ENCODE assay signal across 10 cellular contexts in the genomic region with DNA sequence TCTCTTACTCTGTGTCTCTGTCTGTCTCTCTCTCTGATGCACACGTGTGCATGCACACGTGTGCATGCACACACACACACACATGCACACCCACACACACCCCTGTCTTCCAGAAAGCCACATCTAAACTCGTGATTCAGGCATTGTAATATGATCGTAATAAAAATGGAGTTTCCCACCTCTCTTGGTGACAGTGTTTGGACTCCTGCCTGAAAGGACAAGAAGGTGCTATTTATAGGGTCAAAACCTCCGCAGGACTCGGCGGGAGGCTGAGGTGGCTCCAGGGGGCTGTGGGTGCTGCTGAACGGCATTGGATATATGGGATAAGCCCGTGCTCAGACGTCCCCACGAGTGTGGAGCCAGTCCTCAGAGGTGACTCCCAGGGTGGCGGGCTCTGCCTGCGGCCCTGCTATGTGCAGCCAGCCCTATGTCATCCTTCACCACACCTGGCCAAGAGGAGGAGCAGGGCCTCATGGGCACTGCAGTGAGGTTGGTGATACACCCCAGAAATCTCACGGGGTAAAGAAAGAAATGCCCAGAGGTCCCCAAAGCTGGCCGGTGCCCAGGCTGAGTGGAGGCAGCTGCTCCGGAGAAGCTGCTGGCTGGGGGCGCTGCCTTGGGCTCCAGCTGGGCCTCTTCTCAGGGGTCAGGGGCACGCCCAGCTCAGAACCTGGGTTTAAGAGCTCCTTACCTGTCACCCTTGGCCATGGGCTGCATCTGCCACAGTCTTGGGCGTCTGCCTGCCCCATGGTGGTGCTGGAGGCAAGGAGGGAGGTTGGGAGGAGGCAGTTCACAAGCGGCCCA. TPM values are rescaled to one million over a fixed set of nuclear protein-coding genes. Genes with fewer than 3 reads are reported as not detected.
DNase-seq lines count a peak whose midpoint lies in the region; ATAC-seq, FAIRE-seq and TF ChIP-seq lines count a peak whose summit lies in the region.
"Had no signal": no experiment of that assay in that cellular context is flagged by ENCODE, and none has a peak within 500 bp of the region (broad histone marks: within the 10 kb centered on the region; RNA-seq: fewer than 3 reads in every experiment).

No MANE protein-coding gene starts in this region.

- peaks cover 13% of the 10 kb centered on the region for H3K4me1 ChIP-seq in keratinocyte (ENCODE audit: control insufficient read depth, extremely low read depth, insufficient read depth, low read length)

- H3K9me3 Mint-ChIP-seq in T-helper 1 cell treated with Interleukin-12 subunit alpha and Interleukin-12 subunit beta and Interleukin-4 antibody, amounts not matched to agents 30 μg/mL and 1 μg/mL, for 36 hours = no peaks in the 10 kb centered on the region
- H3K9me3 Mint-ChIP-seq in activated naive CD8-positive, alpha-beta T cell (ENCODE audit: low read depth) = no peaks in the 10 kb centered on the region

- no peak overlapping the region for H3K4me3 ChIP-seq in keratinocyte (ENCODE audit: control insufficient read depth in 2 of 3, extremely low read depth in 1 of 3, insufficient read depth in 2 of 3, low read depth in 1 of 3, low read length in 3 of 3)

- H3K27me3 ChIP-seq in keratinocyte (ENCODE audit: control insufficient read depth, extremely low read depth, insufficient read depth, low read length) = peaks cover 58% of the 10 kb centered on the region

- FAIRE-seq in keratinocyte (lab: Jason Lieb, UNC) = no peak

- H3K79me2 ChIP-seq in keratinocyte (ENCODE audit: control insufficient read depth, insufficient read depth, low read length) = no peaks in the 10 kb centered on the region

- H3K4me1 Mint-ChIP-seq in T-helper 1 cell treated with Interleukin-12 subunit alpha and Interleukin-12 subunit beta and Interleukin-4 antibody, amounts not matched to agents 30 μg/mL and 1 μg/mL, for 36 hours (ENCODE audit: low read depth) = peaks cover 3% of the 10 kb centered on the region
- H3K4me1 Mint-ChIP-seq in activated naive CD8-positive, alpha-beta T cell (ENCODE audit: low read depth) = peaks cover 31% of the 10 kb centered on the region

- H3K4me3 Mint-ChIP-seq in T-helper 1 cell treated with Interleukin-12 subunit alpha and Interleukin-12 subunit beta and Interleukin-4 antibody, amounts not matched to agents 30 μg/mL and 1 μg/mL, for 36 hours = peak overlapping the region; percentile 22
- H3K4me3 Mint-ChIP-seq in activated naive CD8-positive, alpha-beta T cell = peak overlapping the region; percentile 87

- H2AFZ ChIP-seq in keratinocyte (ENCODE audit: control insufficient read depth, low read length) = no peak overlapping the region

- no peak for DNase-seq in T-helper 1 cell
- DNase-seq in keratinocyte (ENCODE audit: low read depth, low spot score) = no peak
- peak; percentile 11 for DNase-seq in superior temporal gyrus (ENCODE audit: extremely low spot score)
- no peak for DNase-seq in NCI-H1105 treated with DMSO at 0.1 percent for 48 hours (lab: John Stamatoyannopoulos, UW)
- DNase-seq: activated CD4-positive, CD25-positive, alpha-beta regulatory T cell treated with anti-CD3 and anti-CD28 coated beads, Interleukin-2, amount 50 U/mL, for 72 hours; NCI-H2081 had no signal

- dilution Hi-C loops in keratinocyte (cut with MboI; ENCODE audit: extremely low pct_ligation_motif_present, low sequenced_read_pairs) = no loop called here

- no peak overlapping the region for H3K9ac ChIP-seq in keratinocyte (ENCODE audit: control insufficient read depth, extremely low read depth, insufficient read depth, low read length)

- peak overlapping the region; percentile 77 for H3K4me2 ChIP-seq in keratinocyte (ENCODE audit: control insufficient read depth, extremely low read depth, insufficient read depth, low read depth, low read length)

- no peaks in the 10 kb centered on the region for H4K20me1 ChIP-seq in keratinocyte (ENCODE audit: control insufficient read depth, extremely low read depth, insufficient read depth, low read length)

- no peaks in the 10 kb centered on the region for H3K36me3 Mint-ChIP-seq in T-helper 1 cell treated with Interleukin-12 subunit alpha and Interleukin-12 subunit beta and Interleukin-4 antibody, amounts not matched to agents 30 μg/mL and 1 μg/mL, for 36 hours (ENCODE audit: low read depth)
- no peaks in the 10 kb centered on the region for H3K36me3 Mint-ChIP-seq in activated naive CD8-positive, alpha-beta T cell

- no peak overlapping the region for H3K27ac Mint-ChIP-seq in T-helper 1 cell treated with Interleukin-12 subunit alpha and Interleukin-12 subunit beta and Interleukin-4 antibody, amounts not matched to agents 30 μg/mL and 1 μg/mL, for 36 hours
- H3K27ac Mint-ChIP-seq in activated naive CD8-positive, alpha-beta T cell = peak overlapping the region; percentile 90

- H3K27me3 Mint-ChIP-seq in T-helper 1 cell treated with Interleukin-12 subunit alpha and Interleukin-12 subunit beta and Interleukin-4 antibody, amounts not matched to agents 30 μg/mL and 1 μg/mL, for 36 hours (ENCODE audit: low read depth) = peaks cover 21% of the 10 kb centered on the region
- no peaks in the 10 kb centered on the region for H3K27me3 Mint-ChIP-seq in activated naive CD8-positive, alpha-beta T cell

- no peaks in the 10 kb centered on the region for H3K36me3 ChIP-seq in keratinocyte (ENCODE audit: control insufficient read depth in 2 of 2, extremely low read depth in 1 of 2, insufficient read depth in 2 of 2, low read length in 2 of 2)

- no peaks in the 10 kb centered on the region for H3K9me1 ChIP-seq in keratinocyte (ENCODE audit: control insufficient read depth, extremely low read depth, insufficient read depth, low read length)

- ATAC-seq in GM18861 (IDR thresholded peaks at IDR 0.05; ENCODE audit: unreplicated experiment) (no peak), GM18870 (IDR thresholded peaks at IDR 0.05; ENCODE audit: unreplicated experiment) (no peak)

- H3K27ac ChIP-seq in keratinocyte (ENCODE audit: control insufficient read depth, insufficient read depth, low read length) = no peak overlapping the region

- no peak for TF ChIP-seq CTCF in keratinocyte (optimal IDR thresholded peaks at IDR 0.05 in 1 of 3, IDR thresholded peaks at IDR 0.05 in 1 of 3, conservative IDR thresholded peaks at IDR 0.05 in 1 of 3; ENCODE audit: extremely low read depth in 1 of 3, insufficient read depth in 2 of 3, low read length in 3 of 3)

- H3K9me3 ChIP-seq in keratinocyte (ENCODE audit: control insufficient read depth, low read depth, low read length) = no peaks in the 10 kb centered on the region

RNA-seq across cellular contexts. Expression of a gene that starts 5.0 kb away (rescaled TPM):
- 3.0 to 4.7 TPM (median 4.4 TPM) in 3 replicates for polyA plus RNA-seq in keratinocyte
- 4.9 TPM for polyA plus RNA-seq in keratinocyte (2011; ENCODE audit: low read depth)
- polyA plus RNA-seq in keratinocyte (2011; cell fraction: cytosol; rRNA removed) = 1.6 and 3.6 TPM in 2 replicates
- polyA plus RNA-seq in keratinocyte (2011; cell fraction: nucleus; rRNA removed) = 10.1 and 15.1 TPM in 2 replicates
- 2.5 and 8.5 TPM in 2 replicates for polyA plus RNA-seq in keratinocyte (2012; ENCODE audit: low replicate concordance)
- polyA minus RNA-seq in keratinocyte = 7.4 to 11.6 TPM (median 8.4 TPM) in 3 replicates
- polyA minus RNA-seq in keratinocyte (2011; cell fraction: cytosol; rRNA and poly(A)+ RNA removed) = 8.8 TPM
- 9.3 and 12.6 TPM in 2 replicates for polyA minus RNA-seq in keratinocyte (2011; cell fraction: nucleus; rRNA and poly(A)+ RNA removed)

RNA-seq across cellular contexts. Expression of a gene that starts 48.5 kb away (rescaled TPM):
- polyA plus RNA-seq in keratinocyte = not detected in 3 replicates
- polyA plus RNA-seq in keratinocyte (2011; ENCODE audit: low read depth) = not detected
- polyA plus RNA-seq in keratinocyte (2011; cell fraction: cytosol; rRNA removed) = not detected in 2 replicates
- not detected in 2 replicates for polyA plus RNA-seq in keratinocyte (2011; cell fraction: nucleus; rRNA removed)
- polyA plus RNA-seq in keratinocyte (2012; ENCODE audit: low replicate concordance) = not detected in 2 replicates
- polyA minus RNA-seq in keratinocyte = not detected in 3 replicates
- not detected for polyA minus RNA-seq in keratinocyte (2011; cell fraction: cytosol; rRNA and poly(A)+ RNA removed)
- not detected in 2 replicates for polyA minus RNA-seq in keratinocyte (2011; cell fraction: nucleus; rRNA and poly(A)+ RNA removed)
